In genomic region chr1:8061673-8062386, GRCh38 we compare ENCODE assay signal across 15 cellular contexts. TPM values are rescaled to one million over a fixed set of nuclear protein-coding genes. Genes with fewer than 3 reads are reported as not detected.
DNase-seq lines count a peak whose midpoint lies in the region; ATAC-seq, FAIRE-seq and TF ChIP-seq lines count a peak whose summit lies in the region.
"Had no signal": no experiment of that assay in that cellular context is flagged by ENCODE, and none has a peak within 500 bp of the region (broad histone marks: within the 10 kb centered on the region; RNA-seq: fewer than 3 reads in every experiment).

No MANE protein-coding gene starts in this region.

- no peak for TF ChIP-seq POLR2A in esophagus squamous epithelium (IDR thresholded peaks at IDR 0.05)

- H3K9ac ChIP-seq in SK-N-SH: peak overlapping the region; percentile 59; the same call in 1 of the 2 replicates

- H3K27ac ChIP-seq in C4-2B: peak overlapping the region; percentile 39; the same call in 1 of the 2 replicates
- peak overlapping the region; percentile 3 to 92; a peak in 2 of 4 replicates for H3K27ac ChIP-seq in SK-N-SH (ENCODE audit: low read depth in 2 of 2, low read length in 1 of 2)
- peak overlapping the region; percentile 59 to 84 (median 74) for H3K27ac ChIP-seq in esophagus squamous epithelium

- H3K4me1 Mint-ChIP-seq in osteocyte (ENCODE audit: unreplicated experiment): peaks cover 46% of the 10 kb centered on the region

- intact Hi-C loops in esophagus squamous epithelium (cut with DNase I): no loop called here

- CTCF ChIA-PET in SK-N-SH (lab: Yijun Ruan, JAX): interaction anchor here (0.8 to 1.4 kb wide), 2 partner anchors 11 to 252 kb away, joined by 3 read pairs; no protein-coding TSS in a partner anchor

- H4K20me1 ChIP-seq in SK-N-SH (ENCODE audit: insufficient read depth): no peaks in the 10 kb centered on the region

- no peaks in the 10 kb centered on the region for H3K27me3 Mint-ChIP-seq in osteocyte (ENCODE audit: unreplicated experiment)

- DNase-seq in SK-N-SH (no peak), esophagus squamous epithelium (lab: John Stamatoyannopoulos, UW) (no peak), osteocyte (ENCODE audit: extremely low spot score, unreplicated experiment) (no peak), NCI-H748 treated with DMSO at 0.1 percent for 48 hours (lab: John Stamatoyannopoulos, UW) (no peak), midbrain (lab: John Stamatoyannopoulos, UW) (no peak), D721Med (ENCODE audit: insufficient read length, low spot score) (no peak)
- DNase-seq: activated CD8-positive, alpha-beta T cell treated with anti-CD3 and anti-CD28 coated beads, Interleukin-2, amount 10 ng/mL, durations not matched to agents 7 days and 5 days; BE2C; Kasumi-1; stimulated activated CD4-positive, alpha-beta T cell treated with anti-CD3 and anti-CD28 coated beads, Interleukin-4, amount 100 ng/mL, for 1 hour; T-helper 1 cell had no signal

- 76% methylated on average over 11 of the region's 11 CpGs for WGBS in SK-N-SH (ENCODE audit: low lambda C conversion rate)
- 45 to 65% methylated on average over 10 to 11 of the region's 11 CpGs for WGBS in esophagus squamous epithelium, 2 donors

- no peaks in the 10 kb centered on the region for H3K9me2 ChIP-seq in SK-N-SH

- peak overlapping the region; percentile 58 for H3K4me2 ChIP-seq in SK-N-SH

- no peak for ATAC-seq in HG03432 (IDR thresholded peaks at IDR 0.05; ENCODE audit: unreplicated experiment)
- ATAC-seq: activated CD8-positive, alpha-beta T cell treated with anti-CD3 and anti-CD28 coated beads, Interleukin-2, amount 10 ng/mL, durations not matched to agents 7 days and 5 days; natural killer cell treated with Interleukin-12 subunit alpha and Interleukin-12 subunit beta and Interleukin-15 and Interleukin-18, amount 100 ng/mL, for 72 hours had no signal

- no peak for TF ChIP-seq RAD21 in SK-N-SH (IDR thresholded peaks at IDR 0.05; ENCODE audit: low read length)

- no peak for TF ChIP-seq CTCF in C4-2B (conservative IDR thresholded peaks at IDR 0.05)
- TF ChIP-seq CTCF in SK-N-SH (IDR thresholded peaks at IDR 0.05): no peak
- peak in 2 of 6 experiments; percentile 8 to 28 for TF ChIP-seq CTCF in esophagus squamous epithelium (IDR thresholded peaks at IDR 0.05)
- TF ChIP-seq CTCF in osteocyte (IDR thresholded peaks at IDR 0.05): no peak
- TF ChIP-seq CTCF in D721Med (IDR thresholded peaks at IDR 0.05; ENCODE audit: insufficient read depth, missing control alignments): no peak

- POLR2A ChIA-PET in SK-N-SH (lab: Yijun Ruan, JAX): no interaction called here

- no peaks in the 10 kb centered on the region for H3K79me2 ChIP-seq in SK-N-SH (ENCODE audit: insufficient read depth)

- peak overlapping the region; percentile 96 for H3K27ac Mint-ChIP-seq in osteocyte (ENCODE audit: unreplicated experiment)
- H3K27ac Mint-ChIP-seq: activated CD8-positive, alpha-beta T cell treated with anti-CD3 and anti-CD28 coated beads, Interleukin-2, amount 10 ng/mL, durations not matched to agents 7 days and 5 days; natural killer cell treated with Interleukin-12 subunit alpha and Interleukin-12 subunit beta and Interleukin-15 and Interleukin-18, amount 100 ng/mL, for 72 hours had no signal

- no peak overlapping the region for H3K4me3 ChIP-seq in SK-N-SH (ENCODE audit: low read depth in 2 of 2, low read length in 1 of 2)
- peak overlapping the region in 1 of 4 donors; percentile 18 for H3K4me3 ChIP-seq in esophagus squamous epithelium
- H3K4me3 ChIP-seq: uterus had no signal

- H2AFZ ChIP-seq in SK-N-SH (ENCODE audit: low read depth): peak overlapping the region; percentile 61

- H3K9me3 ChIP-seq in SK-N-SH (no peaks in the 10 kb centered on the region), esophagus squamous epithelium (no peaks in the 10 kb centered on the region)
- H3K9me3 ChIP-seq: BE2C, uterus had no signal

- no peaks in the 10 kb centered on the region for H3K36me3 ChIP-seq in SK-N-SH (replicated peaks in 1 of 2; ENCODE audit: control insufficient read depth in 1 of 2, insufficient read depth in 2 of 2, low read length in 1 of 2)
- H3K36me3 ChIP-seq in esophagus squamous epithelium: no peaks in the 10 kb centered on the region
- H3K36me3 ChIP-seq: BE2C, uterus had no signal

- H3K9me3 Mint-ChIP-seq in osteocyte (ENCODE audit: unreplicated experiment): peaks cover 4% of the 10 kb centered on the region
- H3K9me3 Mint-ChIP-seq: natural killer cell treated with Interleukin-12 subunit alpha and Interleukin-12 subunit beta and Interleukin-15 and Interleukin-18, amount 100 ng/mL, for 72 hours had no signal

- no peak for TF ChIP-seq EP300 in SK-N-SH (IDR thresholded peaks at IDR 0.05; ENCODE audit: borderline replicate concordance in 1 of 2, low read depth in 1 of 2, low read length in 1 of 2)

- no peak overlapping the region for H3K4me3 Mint-ChIP-seq in osteocyte (ENCODE audit: unreplicated experiment)
- H3K4me3 Mint-ChIP-seq: activated CD8-positive, alpha-beta T cell treated with anti-CD3 and anti-CD28 coated beads, Interleukin-2, amount 10 ng/mL, durations not matched to agents 7 days and 5 days; natural killer cell treated with Interleukin-12 subunit alpha and Interleukin-12 subunit beta and Interleukin-15 and Interleukin-18, amount 100 ng/mL, for 72 hours had no signal

- H3K27me3 ChIP-seq in SK-N-SH (ENCODE audit: insufficient read depth) (no peaks in the 10 kb centered on the region), esophagus squamous epithelium (no peaks in the 10 kb centered on the region)
- H3K27me3 ChIP-seq: BE2C, uterus had no signal

- H3K36me3 Mint-ChIP-seq in osteocyte (ENCODE audit: unreplicated experiment): peaks cover 5% of the 10 kb centered on the region
- H3K36me3 Mint-ChIP-seq: natural killer cell treated with Interleukin-12 subunit alpha and Interleukin-12 subunit beta and Interleukin-15 and Interleukin-18, amount 100 ng/mL, for 72 hours had no signal

- H3F3A ChIP-seq in SK-N-SH (replicated peaks; ENCODE audit: insufficient read depth): peaks cover 16% of the 10 kb centered on the region

- no peak for FAIRE-seq in D721Med (lab: Jason Lieb, UNC)

- H3K4me1 ChIP-seq in SK-N-SH (ENCODE audit: control insufficient read depth in 1 of 2, insufficient read depth in 2 of 2, low read depth in 1 of 2, low read length in 1 of 2) (peaks cover 0 to 4% of the 10 kb centered on the region in 2 experiments; a peak in 1 of 4 replicates), esophagus squamous epithelium (peaks cover 13 to 50% (median 28%) of the 10 kb centered on the region in 3 donors)
- H3K4me1 ChIP-seq: BE2C, uterus had no signal

TF ChIP-seq in SK-N-SH, 30 proteins besides CTCF, POLR2A, EP300 and RAD21 (continues in another document):
- TF ChIP-seq RCOR1 (IDR thresholded peaks at IDR 0.05; ENCODE audit: low read length) (no peak), FOXJ3 (CRISPR knock-in tag; IDR thresholded peaks at IDR 0.05) (no peak), FOXM1 (IDR thresholded peaks at IDR 0.05; ENCODE audit: low read depth) (no peak), ELF1 (IDR thresholded peaks at IDR 0.05) (no peak), NFIC (IDR thresholded peaks at IDR 0.05; ENCODE audit: borderline replicate concordance) (no peak), YY1 (IDR thresholded peaks at IDR 0.05; ENCODE audit: low read depth) (no peak), TCF12 (IDR thresholded peaks at IDR 0.05) (no peak), POLR2AphosphoS5 (IDR thresholded peaks at IDR 0.05; ENCODE audit: low read depth, low read length) (no peak), FOSL2 (IDR thresholded peaks at IDR 0.05; ENCODE audit: borderline replicate concordance, low read depth) (no peak), IRF3 (IDR thresholded peaks at IDR 0.05; ENCODE audit: low read depth, low read length) (no peak), ZBTB33 (IDR thresholded peaks at IDR 0.05; ENCODE audit: borderline replicate concordance, low read depth) (no peak), SIN3A (IDR thresholded peaks at IDR 0.05; ENCODE audit: borderline replicate concordance, low read depth, low read length) (no peak), TEAD4 (IDR thresholded peaks at IDR 0.05; ENCODE audit: borderline replicate concordance, insufficient read depth) (no peak), MAX (IDR thresholded peaks at IDR 0.05; ENCODE audit: low read depth) (no peak), TAF1 (IDR thresholded peaks at IDR 0.05; ENCODE audit: borderline replicate concordance, low read depth, low read length) (no peak)

RNA-seq across cellular contexts. Expression of gene ERRFI1, which starts 35.7 kb away (rescaled TPM):
- polyA plus RNA-seq in SK-N-SH (2012; rRNA removed): 65.6 and 66.9 TPM in 2 replicates
- 72.6 and 74.4 TPM in 2 replicates for polyA plus RNA-seq in SK-N-SH (2012; cell fraction: cytosol; rRNA removed)
- polyA plus RNA-seq in SK-N-SH (2012; cell fraction: nucleus; rRNA removed): 68.2 and 96.8 TPM in 2 replicates
- 10 to 100 TPM; 23.3 to 95.9 (median 49.3) TPM for total RNA-seq in esophagus squamous epithelium
- 84.2 and 96.6 TPM in 2 replicates for total RNA-seq in osteocyte
